ENCODE assay signal across 10 cellular contexts in genomic region chr9:21455320-21455719, GRCh38.
A peak's percentile ranks its signal among the peaks of the same experiment; 100 is the strongest.
DNase-seq lines count a peak whose midpoint lies in the region; ATAC-seq and TF ChIP-seq lines count a peak whose summit lies in the region.
"Had no signal": no experiment of that assay in that cellular context is flagged by ENCODE, and none has a peak within 500 bp of the region (broad histone marks: within the 10 kb centered on the region; RNA-seq: fewer than 3 reads in every experiment).

No MANE protein-coding gene starts in this region.

- no peaks in the 10 kb centered on the region for H3K4me1 Mint-ChIP-seq in activated naive CD4-positive, alpha-beta T cell treated with anti-CD3 and anti-CD28 coated beads, Interleukin-2, amount 10 ng/mL, durations not matched to agents 7 days and 5 days
- H3K4me1 Mint-ChIP-seq: CD8-positive, alpha-beta memory T cell had no signal

- H3K36me3 Mint-ChIP-seq in activated naive CD4-positive, alpha-beta T cell treated with anti-CD3 and anti-CD28 coated beads, Interleukin-2, amount 10 ng/mL, durations not matched to agents 7 days and 5 days, result no peaks in the 10 kb centered on the region

- H3K27me3 Mint-ChIP-seq in activated naive CD4-positive, alpha-beta T cell treated with anti-CD3 and anti-CD28 coated beads, Interleukin-2, amount 10 ng/mL, durations not matched to agents 7 days and 5 days, result peaks cover 25% of the 10 kb centered on the region

- H3K4me3 Mint-ChIP-seq in activated naive CD4-positive, alpha-beta T cell treated with anti-CD3 and anti-CD28 coated beads, Interleukin-2, amount 10 ng/mL, durations not matched to agents 7 days and 5 days, result no peak overlapping the region
- H3K4me3 Mint-ChIP-seq: activated T-cell treated with anti-CD3 and anti-CD28 coated beads, Interleukin-2, amount 50 U/mL, for 4 hours; CD8-positive, alpha-beta memory T cell had no signal

- peak; percentile 41 to 52 for TF ChIP-seq CTCF in tibial artery (IDR thresholded peaks at IDR 0.05)

- H3K4me1 ChIP-seq in tibial artery, result no peaks in the 10 kb centered on the region

- intact Hi-C loops in tibial artery (cut with DNase I; ENCODE audit: low total_unique reads), result no loop called here

- in situ Hi-C loops in KBM-7 (cut with MboI; ENCODE audit: low pct_unique_long_range_greater_than_20kb, low sequenced_read_pairs), result no loop called here

- H3K27ac ChIP-seq in tibial artery, result no peak overlapping the region

- H3K9me3 ChIP-seq in tibial artery, result no peaks in the 10 kb centered on the region

- ATAC-seq in GM21717 (IDR thresholded peaks at IDR 0.05; ENCODE audit: unreplicated experiment), result peak; percentile 82

- DNase-seq in NCI-H446 (lab: John Stamatoyannopoulos, UW) (peak; percentile 2 to 13), NCI-H446 treated with DMSO at 0.1 percent for 48 hours (lab: John Stamatoyannopoulos, UW) (no peak), KBM-7 (peak; percentile 48), iris pigment epithelial cell (ENCODE audit: low read depth) (peak; percentile 39), tibial artery (no peak), GF-D8 (lab: John Stamatoyannopoulos, UW) (no peak)
- DNase-seq in activated naive CD4-positive, alpha-beta T cell treated with anti-CD3 and anti-CD28 coated beads, Interleukin-2, amount 10 ng/mL, durations not matched to agents 7 days and 5 days, result peak; percentile 44
- DNase-seq: activated T-cell treated with anti-CD3 and anti-CD28 coated beads, Interleukin-2, amount 50 U/mL, for 4 hours had no signal

- no peaks in the 10 kb centered on the region for H3K9me3 Mint-ChIP-seq in activated naive CD4-positive, alpha-beta T cell treated with anti-CD3 and anti-CD28 coated beads, Interleukin-2, amount 10 ng/mL, durations not matched to agents 7 days and 5 days
- H3K9me3 Mint-ChIP-seq: activated T-cell treated with anti-CD3 and anti-CD28 coated beads, Interleukin-2, amount 50 U/mL, for 4 hours; CD8-positive, alpha-beta memory T cell had no signal

- CTCF ChIA-PET in activated naive CD4-positive, alpha-beta T cell treated with anti-CD3 and anti-CD28 coated beads, Interleukin-2, amount 10 ng/mL, durations not matched to agents 7 days and 5 days (lab: Charles Lee), result interaction anchor here (0.6 to 4.0 kb wide), 16 partner anchors 8 to 350 kb away, joined by 3 to 32 read pairs (median 8); partner anchors contain the start of gene IFNA14

- no peak overlapping the region for H3K4me3 ChIP-seq in tibial artery

- H3K36me3 ChIP-seq in tibial artery, result no peaks in the 10 kb centered on the region

- H3K27ac Mint-ChIP-seq in activated naive CD4-positive, alpha-beta T cell treated with anti-CD3 and anti-CD28 coated beads, Interleukin-2, amount 10 ng/mL, durations not matched to agents 7 days and 5 days, result no peak overlapping the region

- no peaks in the 10 kb centered on the region for H3K27me3 ChIP-seq in tibial artery

Comparison
In these comparisons a context has a peak if more than half of its experiments do, and no peak if none do; other contexts are left out.
1. DNase-seq: peak in NCI-H446 (2 of 2), KBM-7 (single experiment), activated naive CD4-positive, alpha-beta T cell treated with anti-CD3 and anti-CD28 coated beads, Interleukin-2, amount 10 ng/mL, durations not matched to agents 7 days and 5 days (single experiment) and iris pigment epithelial cell (single experiment); none in NCI-H446 treated with DMSO at 0.1 percent for 48 hours (single experiment), tibial artery (0 of 2) and GF-D8 (single experiment).